17 cellular contexts compared by ENCODE assay signal in genomic region chr9:114210691-114211276, GRCh38. TPM values are rescaled to one million over a fixed set of nuclear protein-coding genes. Genes with fewer than 3 reads are reported as not detected.
DNase-seq lines count a peak whose midpoint lies in the region; ATAC-seq and TF ChIP-seq lines count a peak whose summit lies in the region.
"Had no signal": no experiment of that assay in that cellular context is flagged by ENCODE, and none has a peak within 500 bp of the region (broad histone marks: within the 10 kb centered on the region; RNA-seq: fewer than 3 reads in every experiment).

No MANE protein-coding gene starts in this region.

- intact Hi-C loops in left ventricle myocardium superior (cut with micrococcal nuclease) = no loop called here
- intact Hi-C loops in Right ventricle myocardium inferior (cut with DNase I) = no loop called here
- intact Hi-C loops in activated T-helper 1 cell treated with anti-CD3 and anti-CD28 coated beads, Interleukin-12 subunit alpha, Interleukin-12 subunit beta, Interleukin-2, Interleukin-4 antibody, amounts not matched to agents 30 ng/mL and 10 ng/mL and 1 ng/mL, durations not matched to agents 14 hours and 24 hours and 36 hours (cut with micrococcal nuclease) = no loop called here

- H3K4me2 ChIP-seq in neural progenitor cell = no peak overlapping the region

- H2AFZ ChIP-seq in neural progenitor cell (replicated peaks) = no peak overlapping the region

- H3K9ac ChIP-seq in endodermal cell (ENCODE audit: extremely low read depth, low read length, poor library complexity, severe bottlenecking) (no peak overlapping the region), neural progenitor cell (no peak overlapping the region)

- H3K79me2 ChIP-seq in neural progenitor cell (ENCODE audit: low read depth) = no peaks in the 10 kb centered on the region

- H3K4me3 Mint-ChIP-seq in endodermal cell (no peak overlapping the region), neural progenitor cell (no peak overlapping the region)
- no peak overlapping the region for H3K4me3 Mint-ChIP-seq in activated T-helper 1 cell treated with anti-CD3 and anti-CD28 coated beads, Interleukin-12 subunit alpha, Interleukin-12 subunit beta, Interleukin-2, Interleukin-4 antibody, amounts not matched to agents 30 ng/mL and 10 ng/mL and 1 ng/mL, durations not matched to agents 14 hours and 24 hours and 36 hours
- H3K4me3 Mint-ChIP-seq: CD4-positive, CD25-positive, alpha-beta regulatory T cell; CD8-positive, alpha-beta memory T cell; H9 had no signal

- H3K36me3 Mint-ChIP-seq in endodermal cell (ENCODE audit: low read depth) (peaks cover 38% of the 10 kb centered on the region), neural progenitor cell (peaks cover 4% of the 10 kb centered on the region)
- H3K36me3 Mint-ChIP-seq in activated T-helper 1 cell treated with anti-CD3 and anti-CD28 coated beads, Interleukin-12 subunit alpha, Interleukin-12 subunit beta, Interleukin-2, Interleukin-4 antibody, amounts not matched to agents 30 ng/mL and 10 ng/mL and 1 ng/mL, durations not matched to agents 14 hours and 24 hours and 36 hours (ENCODE audit: low read depth) = no peaks in the 10 kb centered on the region
- H3K36me3 Mint-ChIP-seq: CD4-positive, CD25-positive, alpha-beta regulatory T cell; CD8-positive, alpha-beta memory T cell had no signal

- H3K27ac ChIP-seq in endodermal cell (ENCODE audit: low read depth, low read length) (no peak overlapping the region), neural progenitor cell (no peak overlapping the region)

- H3K9me3 ChIP-seq in endodermal cell (ENCODE audit: control insufficient read depth, low read length) (no peaks in the 10 kb centered on the region), neural progenitor cell (ENCODE audit: low read depth) (no peaks in the 10 kb centered on the region)

- no peak for ATAC-seq in left ventricle myocardium superior
- ATAC-seq in Right ventricle myocardium inferior = no peak
- ATAC-seq in HG03159 (IDR thresholded peaks at IDR 0.05; ENCODE audit: unreplicated experiment) = no peak
- ATAC-seq: GM12878 had no signal

- H3K9me3 Mint-ChIP-seq in endodermal cell (no peaks in the 10 kb centered on the region), neural progenitor cell (no peaks in the 10 kb centered on the region)
- H3K9me3 Mint-ChIP-seq in activated T-helper 1 cell treated with anti-CD3 and anti-CD28 coated beads, Interleukin-12 subunit alpha, Interleukin-12 subunit beta, Interleukin-2, Interleukin-4 antibody, amounts not matched to agents 30 ng/mL and 10 ng/mL and 1 ng/mL, durations not matched to agents 14 hours and 24 hours and 36 hours = no peaks in the 10 kb centered on the region
- H3K9me3 Mint-ChIP-seq: CD4-positive, CD25-positive, alpha-beta regulatory T cell; CD8-positive, alpha-beta memory T cell; H9 had no signal

- H3K4me1 Mint-ChIP-seq in endodermal cell (peaks cover 4% of the 10 kb centered on the region), neural progenitor cell (peaks cover 16% of the 10 kb centered on the region)
- no peaks in the 10 kb centered on the region for H3K4me1 Mint-ChIP-seq in activated T-helper 1 cell treated with anti-CD3 and anti-CD28 coated beads, Interleukin-12 subunit alpha, Interleukin-12 subunit beta, Interleukin-2, Interleukin-4 antibody, amounts not matched to agents 30 ng/mL and 10 ng/mL and 1 ng/mL, durations not matched to agents 14 hours and 24 hours and 36 hours (ENCODE audit: low read depth)
- H3K4me1 Mint-ChIP-seq: CD4-positive, CD25-positive, alpha-beta regulatory T cell; CD8-positive, alpha-beta memory T cell had no signal

- TF ChIP-seq CTCF in endodermal cell (conservative IDR thresholded peaks at IDR 0.05) (no peak), neural progenitor cell (IDR thresholded peaks at IDR 0.05) (no peak)

- peak; percentile 36 for DNase-seq in left ventricle myocardium superior
- DNase-seq in Right ventricle myocardium inferior (ENCODE audit: missing footprints) = no peak
- no peak for DNase-seq in endodermal cell
- DNase-seq in neural progenitor cell (ENCODE audit: low spot score) = no peak
- no peak for DNase-seq in activated T-helper 1 cell treated with anti-CD3 and anti-CD28 coated beads, Interleukin-12 subunit alpha, Interleukin-12 subunit beta, Interleukin-2, Interleukin-4 antibody, amounts not matched to agents 30 ng/mL and 10 ng/mL and 1 ng/mL, durations not matched to agents 14 hours and 24 hours and 36 hours (ENCODE audit: low spot score)
- no peak for DNase-seq in NCI-H2171 treated with DMSO at 0.1 percent for 48 hours (lab: John Stamatoyannopoulos, UW)
- DNase-seq: 8988T; CD4-positive, CD25-positive, alpha-beta regulatory T cell; CD8-positive, alpha-beta memory T cell; COR-L47; DMS 273 treated with DMSO at 0.1 percent for 48 hours; DMS53; DND-41; EL; H9 had no signal

- no peaks in the 10 kb centered on the region for H3F3A ChIP-seq in neural progenitor cell (ENCODE audit: low read depth)

- 95 to 97% methylated on average over 9 to 15 of the region's 15 CpGs for WGBS in endodermal cell (ENCODE audit: insufficient coverage in 1 of 2, insufficient read length in 1 of 2), 2 experiments

- H3K4me3 ChIP-seq in endodermal cell (ENCODE audit: low read length) (no peak overlapping the region), neural progenitor cell (no peak overlapping the region)
- H3K4me3 ChIP-seq: GM12878 had no signal

- H3K27me3 ChIP-seq in endodermal cell (ENCODE audit: control insufficient read depth, insufficient read depth, low read length, poor library complexity, severe bottlenecking) = no peaks in the 10 kb centered on the region
- no peaks in the 10 kb centered on the region for H3K27me3 ChIP-seq in neural progenitor cell

- no peaks in the 10 kb centered on the region for H4K20me1 ChIP-seq in neural progenitor cell (ENCODE audit: low read depth)

- H3K27me3 Mint-ChIP-seq in endodermal cell (ENCODE audit: insufficient read depth) (no peaks in the 10 kb centered on the region), neural progenitor cell (ENCODE audit: insufficient read depth, low read depth) (peaks cover 2% of the 10 kb centered on the region)
- H3K27me3 Mint-ChIP-seq in activated T-helper 1 cell treated with anti-CD3 and anti-CD28 coated beads, Interleukin-12 subunit alpha, Interleukin-12 subunit beta, Interleukin-2, Interleukin-4 antibody, amounts not matched to agents 30 ng/mL and 10 ng/mL and 1 ng/mL, durations not matched to agents 14 hours and 24 hours and 36 hours (ENCODE audit: insufficient read depth) = no peaks in the 10 kb centered on the region

- no peaks in the 10 kb centered on the region for H3K4me1 ChIP-seq in endodermal cell (ENCODE audit: control insufficient read depth, insufficient read depth, low read length)
- peaks cover 11% of the 10 kb centered on the region for H3K4me1 ChIP-seq in neural progenitor cell

- H3K27ac Mint-ChIP-seq in endodermal cell (peak overlapping the region; percentile 35), neural progenitor cell (peak overlapping the region; percentile 76)
- H3K27ac Mint-ChIP-seq in activated T-helper 1 cell treated with anti-CD3 and anti-CD28 coated beads, Interleukin-12 subunit alpha, Interleukin-12 subunit beta, Interleukin-2, Interleukin-4 antibody, amounts not matched to agents 30 ng/mL and 10 ng/mL and 1 ng/mL, durations not matched to agents 14 hours and 24 hours and 36 hours = no peak overlapping the region
- H3K27ac Mint-ChIP-seq: CD4-positive, CD25-positive, alpha-beta regulatory T cell; CD8-positive, alpha-beta memory T cell had no signal

- H3K36me3 ChIP-seq in endodermal cell (ENCODE audit: control insufficient read depth, insufficient read depth, low read length) (peaks cover 70% of the 10 kb centered on the region), neural progenitor cell (no peaks in the 10 kb centered on the region)

RNA-seq across cellular contexts. Expression of gene COL27A1, which starts 55.4 kb away (rescaled TPM):
- 11.0 TPM for total RNA-seq in left ventricle myocardium superior
- 9.8 TPM for total RNA-seq in Right ventricle myocardium inferior
- total RNA-seq in endodermal cell = 10 to 100 TPM; 43.8 to 69.5 TPM
- 27.0 TPM for polyA plus RNA-seq in endodermal cell (2013, experiment 1 of 2)
- polyA plus RNA-seq in endodermal cell (2013, experiment 2 of 2) = 29.4 TPM
- 4.3 and 16.2 TPM in 2 replicates for total RNA-seq in neural progenitor cell (ENCODE audit: low replicate concordance)
- 6.1 and 7.4 TPM in 2 replicates for total RNA-seq in activated T-helper 1 cell treated with anti-CD3 and anti-CD28 coated beads, Interleukin-12 subunit alpha, Interleukin-12 subunit beta, Interleukin-2, Interleukin-4 antibody, amounts not matched to agents 30 ng/mL and 10 ng/mL and 1 ng/mL, durations not matched to agents 14 hours and 24 hours and 36 hours
- polyA plus RNA-seq: CD4-positive, CD25-positive, alpha-beta regulatory T cell; CD8-positive, alpha-beta memory T cell; GM12878 had no signal
